Comparison of ENCODE assay signal across 1 cellular context in the genomic region with DNA sequence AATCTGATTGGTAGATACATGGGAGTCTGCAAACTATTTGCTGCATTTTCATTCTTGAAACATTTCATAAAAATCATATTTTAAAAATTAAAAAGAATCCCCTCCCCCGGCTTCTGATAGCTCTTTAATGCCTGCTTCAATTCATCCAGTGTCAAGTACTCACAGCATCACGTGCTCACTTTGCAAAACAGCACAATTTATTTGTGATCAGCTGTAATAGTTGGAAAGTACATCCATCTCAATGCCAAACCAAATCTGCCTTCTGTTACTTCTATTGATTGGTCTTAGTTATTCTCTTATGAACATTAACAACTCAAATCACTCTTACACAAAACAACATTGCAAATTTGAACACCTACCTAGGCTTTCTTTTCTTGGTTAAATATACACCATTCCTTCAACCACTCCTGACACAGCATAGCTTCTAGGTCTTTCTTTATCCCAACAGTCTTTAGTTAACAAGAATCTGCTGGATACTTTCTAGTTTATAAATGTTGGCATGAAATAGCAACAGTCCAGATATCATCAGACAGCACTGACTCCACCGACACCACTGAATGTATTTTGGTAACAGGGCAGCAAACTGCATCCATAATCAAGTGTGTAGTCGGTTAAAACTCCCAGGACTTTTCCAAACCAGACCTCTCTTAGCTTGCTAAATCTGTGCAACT.
TF ChIP-seq lines count a peak whose summit lies in the region.

No MANE protein-coding gene starts in this region.

TF ChIP-seq in HepG2, 621 proteins besides CTCF, POLR2A, EP300 and RAD21:
- TF ChIP-seq THRA (CRISPR knock-in tag; IDR thresholded peaks at IDR 0.05; ENCODE audit: borderline replicate concordance) (no peak), HINFP (CRISPR knock-in tag; IDR thresholded peaks at IDR 0.05; ENCODE audit: low read depth) (no peak), HDAC1 (CRISPR knock-in tag; IDR thresholded peaks at IDR 0.05) (no peak), POLR2AphosphoS5 (IDR thresholded peaks at IDR 0.05; ENCODE audit: low read depth, low read length) (no peak), ZKSCAN5 (CRISPR knock-in tag; IDR thresholded peaks at IDR 0.05) (no peak), ZNF251 (CRISPR knock-in tag; IDR thresholded peaks at IDR 0.05) (no peak), MXD4 (CRISPR knock-in tag; IDR thresholded peaks at IDR 0.05) (no peak), ATRX (CRISPR knock-in tag; IDR thresholded peaks at IDR 0.05; ENCODE audit: borderline replicate concordance) (no peak), FOXC1 (CRISPR knock-in tag; IDR thresholded peaks at IDR 0.05; ENCODE audit: borderline replicate concordance) (no peak), SATB2 (CRISPR knock-in tag; IDR thresholded peaks at IDR 0.05) (no peak), ONECUT2 (CRISPR knock-in tag; IDR thresholded peaks at IDR 0.05) (no peak), NKX3-1 (CRISPR knock-in tag; IDR thresholded peaks at IDR 0.05) (no peak), ZNF768 (CRISPR knock-in tag; IDR thresholded peaks at IDR 0.05) (no peak), NR2F1 (CRISPR knock-in tag; IDR thresholded peaks at IDR 0.05) (no peak)
- TF ChIP-seq, protein P1, sequence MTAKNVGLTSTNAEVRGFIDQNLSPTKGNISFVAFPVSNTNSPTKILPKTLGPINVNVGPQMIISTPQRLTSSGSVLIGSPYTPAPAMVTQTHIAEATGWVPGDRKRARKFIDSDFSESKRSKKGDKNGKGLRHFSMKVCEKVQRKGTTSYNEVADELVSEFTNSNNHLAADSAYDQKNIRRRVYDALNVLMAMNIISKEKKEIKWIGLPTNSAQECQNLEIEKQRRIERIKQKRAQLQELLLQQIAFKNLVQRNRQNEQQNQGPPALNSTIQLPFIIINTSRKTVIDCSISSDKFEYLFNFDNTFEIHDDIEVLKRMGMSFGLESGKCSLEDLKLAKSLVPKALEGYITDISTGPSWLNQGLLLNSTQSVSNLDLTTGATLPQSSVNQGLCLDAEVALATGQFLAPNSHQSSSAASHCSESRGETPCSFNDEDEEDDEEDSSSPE (CRISPR knock-in tag; IDR thresholded peaks at IDR 0.05): no peak
- TF ChIP-seq, protein P2, sequence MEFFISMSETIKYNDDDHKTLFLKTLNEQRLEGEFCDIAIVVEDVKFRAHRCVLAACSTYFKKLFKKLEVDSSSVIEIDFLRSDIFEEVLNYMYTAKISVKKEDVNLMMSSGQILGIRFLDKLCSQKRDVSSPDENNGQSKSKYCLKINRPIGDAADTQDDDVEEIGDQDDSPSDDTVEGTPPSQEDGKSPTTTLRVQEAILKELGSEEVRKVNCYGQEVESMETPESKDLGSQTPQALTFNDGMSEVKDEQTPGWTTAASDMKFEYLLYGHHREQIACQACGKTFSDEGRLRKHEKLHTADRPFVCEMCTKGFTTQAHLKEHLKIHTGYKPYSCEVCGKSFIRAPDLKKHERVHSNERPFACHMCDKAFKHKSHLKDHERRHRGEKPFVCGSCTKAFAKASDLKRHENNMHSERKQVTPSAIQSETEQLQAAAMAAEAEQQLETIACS (CRISPR knock-in tag; IDR thresholded peaks at IDR 0.05): no peak
